14 cellular contexts compared by ENCODE assay signal in genomic region chr11:66845143-66845875, GRCh38. TPM values are rescaled to one million over a fixed set of nuclear protein-coding genes. Genes with fewer than 3 reads are reported as not detected.
DNase-seq lines count a peak whose midpoint lies in the region; ATAC-seq and TF ChIP-seq lines count a peak whose summit lies in the region.
"Had no signal": no experiment of that assay in that cellular context is flagged by ENCODE, and none has a peak within 500 bp of the region (broad histone marks: within the 10 kb centered on the region; RNA-seq: fewer than 3 reads in every experiment).

No MANE protein-coding gene starts in this region.

- H3K27ac Mint-ChIP-seq in activated CD4-positive, alpha-beta T cell treated with anti-CD3 and anti-CD28 coated beads for 36 hours: peak overlapping the region; percentile 51
- H3K27ac Mint-ChIP-seq in WTC11: peak overlapping the region; percentile 32
- H3K27ac Mint-ChIP-seq in glutamatergic neuron (ENCODE audit: unreplicated experiment): no peak overlapping the region

- no peak for TF ChIP-seq CTCF in WTC11 (IDR thresholded peaks at IDR 0.05)
- no peak for TF ChIP-seq CTCF in glutamatergic neuron (IDR thresholded peaks at IDR 0.05; ENCODE audit: partially characterized antibody, unreplicated experiment)
- TF ChIP-seq CTCF in GM10248 (IDR thresholded peaks at IDR 0.05; ENCODE audit: control extremely low read depth, extremely low read depth, low read depth, missing control alignments): no peak

- intact Hi-C loops in activated CD4-positive, alpha-beta T cell treated with anti-CD3 and anti-CD28 coated beads for 36 hours (cut with DNase I, micrococcal nuclease): no loop called here

- no peak for ATAC-seq in activated CD4-positive, alpha-beta T cell treated with anti-CD3 and anti-CD28 coated beads for 36 hours
- no peak for ATAC-seq in WTC11
- ATAC-seq in GM18511 (IDR thresholded peaks at IDR 0.05; ENCODE audit: unreplicated experiment): no peak
- ATAC-seq in GM21360 (IDR thresholded peaks at IDR 0.05; ENCODE audit: unreplicated experiment): no peak
- ATAC-seq: heart left ventricle had no signal

- peaks cover 37% of the 10 kb centered on the region for H3K4me1 Mint-ChIP-seq in activated CD4-positive, alpha-beta T cell treated with anti-CD3 and anti-CD28 coated beads for 36 hours
- H3K4me1 Mint-ChIP-seq in WTC11 (peaks cover 20% of the 10 kb centered on the region), glutamatergic neuron (ENCODE audit: low read depth, unreplicated experiment) (peaks cover 6% of the 10 kb centered on the region)

- no peak for DNase-seq in activated CD4-positive, alpha-beta T cell treated with anti-CD3 and anti-CD28 coated beads for 36 hours
- no peak for DNase-seq in activated CD4-positive, alpha-beta T cell treated with anti-CD3 and anti-CD28 coated beads for 4 hours
- DNase-seq in WTC11 (ENCODE audit: low spot score): no peak
- DNase-seq in glutamatergic neuron: no peak
- DNase-seq in stimulated activated CD8-positive, alpha-beta memory T cell treated with anti-CD3 and anti-CD28 coated beads, Interleukin-4, amount 100 ng/mL, for 48 hours: peak; percentile 19
- no peak for DNase-seq in GM10248 (ENCODE audit: extremely low spot score)
- DNase-seq: ACHN; anterior cingulate cortex; left ventricle myocardium inferior; NCI-H510A; stimulated activated CD4-positive, alpha-beta T cell treated with anti-CD3 and anti-CD28 coated beads, Interleukin-4, amount 100 ng/mL, for 1 hour had no signal

- CTCF ChIA-PET in activated CD4-positive, alpha-beta T cell treated with anti-CD3 and anti-CD28 coated beads for 36 hours (lab: Charles Lee): interaction anchor here (0.7 to 3.3 kb wide), 3 partner anchors 10 to 543 kb away, joined by 3 to 11 read pairs (median 3); no protein-coding TSS in a partner anchor
- CTCF ChIA-PET in WTC11 (lab: Charles Lee): interaction anchor here (1.0 to 4.8 kb wide), 8 partner anchors 9 to 299 kb away, joined by 3 to 19 read pairs (median 3); partner anchors contain the start of genes ACTN3 and RBM4B
- CTCF ChIA-PET in GM10248 (lab: Yijun Ruan, JAX): interaction anchor here (1.2 to 20.7 kb wide), 4 partner anchors 9 to 153 kb away, joined by 3 to 241 read pairs (median 12); no protein-coding TSS in a partner anchor

- no peaks in the 10 kb centered on the region for H3K9me3 Mint-ChIP-seq in activated CD4-positive, alpha-beta T cell treated with anti-CD3 and anti-CD28 coated beads for 36 hours (ENCODE audit: low read depth)
- H3K9me3 Mint-ChIP-seq in WTC11 (no peaks in the 10 kb centered on the region), glutamatergic neuron (ENCODE audit: unreplicated experiment) (peaks cover 8% of the 10 kb centered on the region)

- H3K4me3 Mint-ChIP-seq in activated CD4-positive, alpha-beta T cell treated with anti-CD3 and anti-CD28 coated beads for 36 hours: peak overlapping the region; percentile 92
- H3K4me3 Mint-ChIP-seq in WTC11 (peak overlapping the region; percentile 82; the same call in 1 of the 2 replicates), glutamatergic neuron (ENCODE audit: unreplicated experiment) (peak overlapping the region; percentile 95)

- POLR2A ChIA-PET in activated CD4-positive, alpha-beta T cell treated with anti-CD3 and anti-CD28 coated beads for 36 hours (lab: Charles Lee): interaction anchor here (1.1 kb wide), 2 partner anchors 10 to 11 kb away, joined by 3 read pairs; no protein-coding TSS in a partner anchor
- POLR2A ChIA-PET in WTC11 (lab: Charles Lee): interaction anchor here (0.6 to 2.2 kb wide), 2 partner anchors 11 to 119 kb away, joined by 3 to 5 read pairs; no protein-coding TSS in a partner anchor
- POLR2A ChIA-PET in GM10248 (lab: Yijun Ruan, JAX): interaction anchor here (0.5 to 1.9 kb wide), 2 partner anchors 10 to 1611 kb away, joined by 3 to 6 read pairs; no protein-coding TSS in a partner anchor

- peaks cover 23% of the 10 kb centered on the region for H3K36me3 Mint-ChIP-seq in activated CD4-positive, alpha-beta T cell treated with anti-CD3 and anti-CD28 coated beads for 36 hours (ENCODE audit: low read depth)
- H3K36me3 Mint-ChIP-seq in WTC11: peaks cover 15% of the 10 kb centered on the region
- H3K36me3 Mint-ChIP-seq in glutamatergic neuron (ENCODE audit: unreplicated experiment): peaks cover 4% of the 10 kb centered on the region

- no peaks in the 10 kb centered on the region for H3K27me3 Mint-ChIP-seq in activated CD4-positive, alpha-beta T cell treated with anti-CD3 and anti-CD28 coated beads for 36 hours
- H3K27me3 Mint-ChIP-seq in WTC11 (ENCODE audit: low read depth) (no peaks in the 10 kb centered on the region), glutamatergic neuron (ENCODE audit: unreplicated experiment) (peaks cover 12% of the 10 kb centered on the region)

TF ChIP-seq in WTC11, 78 proteins besides CTCF, POLR2A, EP300 and RAD21:
- TF ChIP-seq TP53 (CRISPR knock-in tag; IDR thresholded peaks at IDR 0.05) (no peak), PRRX2 (CRISPR knock-in tag; IDR thresholded peaks at IDR 0.05) (no peak), SOX15 (CRISPR knock-in tag; IDR thresholded peaks at IDR 0.05) (no peak), ATF3 (CRISPR knock-in tag; conservative IDR thresholded peaks at IDR 0.05) (no peak), ARID4B (CRISPR knock-in tag; IDR thresholded peaks at IDR 0.05; ENCODE audit: borderline replicate concordance) (no peak), JUN (CRISPR knock-in tag; IDR thresholded peaks at IDR 0.05) (no peak), NR1H2 (CRISPR knock-in tag; IDR thresholded peaks at IDR 0.05) (no peak), ZNF121 (CRISPR knock-in tag; IDR thresholded peaks at IDR 0.05) (no peak), MXD4 (CRISPR knock-in tag; IDR thresholded peaks at IDR 0.05; ENCODE audit: borderline replicate concordance) (no peak)

RNA-seq across cellular contexts. Expression of gene RCE1, which starts 2.1 kb away (rescaled TPM):
- 10 to 100 TPM; 24.9 to 25.6 TPM for total RNA-seq in activated CD4-positive, alpha-beta T cell treated with anti-CD3 and anti-CD28 coated beads for 36 hours
- total RNA-seq in WTC11 (2021) (34.5 to 36.9 TPM (median 34.6 TPM) in 3 replicates), glutamatergic neuron (ENCODE audit: unreplicated experiment) (30.6 TPM)

RNA-seq across cellular contexts. Expression of gene LRFN4, which starts 11.6 kb away (rescaled TPM):
- total RNA-seq in activated CD4-positive, alpha-beta T cell treated with anti-CD3 and anti-CD28 coated beads for 36 hours: 10 to 100 TPM; 19.2 to 22.7 TPM
- 62.7 to 70.3 TPM (median 68.0 TPM) in 3 replicates for total RNA-seq in WTC11 (2021)
- 67.1 TPM for total RNA-seq in glutamatergic neuron (ENCODE audit: unreplicated experiment)
